Comparison of ENCODE assay signal across 1 cellular context in the genomic region with DNA sequence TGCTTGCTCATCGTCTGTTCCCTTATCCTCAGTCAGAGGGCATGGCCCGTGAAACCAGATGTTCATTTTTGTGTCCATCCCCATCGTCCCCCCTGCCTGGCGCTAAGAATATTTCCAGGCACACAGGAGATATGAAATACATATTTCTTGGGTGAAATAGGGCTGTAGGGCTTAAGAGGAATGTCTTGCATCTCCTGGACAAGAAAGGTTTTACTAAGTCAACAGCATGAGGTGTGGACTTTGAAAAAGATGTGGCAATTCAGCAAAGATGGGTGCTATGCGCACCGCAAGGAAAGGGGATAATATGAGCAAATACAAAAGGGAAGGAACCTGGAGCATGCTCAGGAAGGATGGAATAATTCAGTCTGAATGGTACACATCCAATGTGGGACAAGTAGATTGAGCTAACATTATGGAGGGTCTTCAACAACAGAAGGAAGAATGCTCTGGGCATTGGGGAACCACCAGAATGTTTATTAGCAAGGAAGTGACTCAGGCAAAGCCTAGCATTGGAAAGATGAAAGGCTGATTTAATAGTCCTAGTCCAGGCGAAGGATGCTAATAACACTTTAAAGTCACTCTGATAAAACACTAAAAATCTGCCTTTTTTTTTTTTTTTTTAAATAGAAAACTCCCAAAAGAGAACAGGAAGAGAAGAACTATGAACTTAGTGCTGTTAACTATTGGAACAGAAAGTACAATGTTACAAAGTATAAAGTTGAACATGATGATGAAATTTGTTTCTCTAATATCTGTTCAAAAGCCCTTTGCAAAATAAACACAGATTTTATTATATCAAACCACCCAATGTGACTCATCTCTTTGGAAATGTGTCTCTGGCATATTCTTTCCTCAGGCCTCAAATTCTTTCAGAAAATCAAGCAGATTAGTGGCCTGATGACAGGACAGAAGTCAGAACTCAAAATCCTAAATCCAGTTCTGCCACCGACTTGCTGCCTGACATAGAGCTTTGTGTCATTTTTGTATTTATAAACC.
A peak's percentile ranks its signal among the peaks of the same experiment; 100 is the strongest.
TF ChIP-seq lines count a peak whose summit lies in the region.

No MANE protein-coding gene starts in this region.

TF ChIP-seq in liver, 16 proteins besides CTCF, POLR2A, EP300 and RAD21 (continued from another document):
- TF ChIP-seq, protein P1, sequence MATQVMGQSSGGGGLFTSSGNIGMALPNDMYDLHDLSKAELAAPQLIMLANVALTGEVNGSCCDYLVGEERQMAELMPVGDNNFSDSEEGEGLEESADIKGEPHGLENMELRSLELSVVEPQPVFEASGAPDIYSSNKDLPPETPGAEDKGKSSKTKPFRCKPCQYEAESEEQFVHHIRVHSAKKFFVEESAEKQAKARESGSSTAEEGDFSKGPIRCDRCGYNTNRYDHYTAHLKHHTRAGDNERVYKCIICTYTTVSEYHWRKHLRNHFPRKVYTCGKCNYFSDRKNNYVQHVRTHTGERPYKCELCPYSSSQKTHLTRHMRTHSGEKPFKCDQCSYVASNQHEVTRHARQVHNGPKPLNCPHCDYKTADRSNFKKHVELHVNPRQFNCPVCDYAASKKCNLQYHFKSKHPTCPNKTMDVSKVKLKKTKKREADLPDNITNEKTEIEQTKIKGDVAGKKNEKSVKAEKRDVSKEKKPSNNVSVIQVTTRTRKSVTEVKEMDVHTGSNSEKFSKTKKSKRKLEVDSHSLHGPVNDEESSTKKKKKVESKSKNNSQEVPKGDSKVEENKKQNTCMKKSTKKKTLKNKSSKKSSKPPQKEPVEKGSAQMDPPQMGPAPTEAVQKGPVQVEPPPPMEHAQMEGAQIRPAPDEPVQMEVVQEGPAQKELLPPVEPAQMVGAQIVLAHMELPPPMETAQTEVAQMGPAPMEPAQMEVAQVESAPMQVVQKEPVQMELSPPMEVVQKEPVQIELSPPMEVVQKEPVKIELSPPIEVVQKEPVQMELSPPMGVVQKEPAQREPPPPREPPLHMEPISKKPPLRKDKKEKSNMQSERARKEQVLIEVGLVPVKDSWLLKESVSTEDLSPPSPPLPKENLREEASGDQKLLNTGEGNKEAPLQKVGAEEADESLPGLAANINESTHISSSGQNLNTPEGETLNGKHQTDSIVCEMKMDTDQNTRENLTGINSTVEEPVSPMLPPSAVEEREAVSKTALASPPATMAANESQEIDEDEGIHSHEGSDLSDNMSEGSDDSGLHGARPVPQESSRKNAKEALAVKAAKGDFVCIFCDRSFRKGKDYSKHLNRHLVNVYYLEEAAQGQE (IDR thresholded peaks at IDR 0.05) = no peak
- TF ChIP-seq, protein P2, sequence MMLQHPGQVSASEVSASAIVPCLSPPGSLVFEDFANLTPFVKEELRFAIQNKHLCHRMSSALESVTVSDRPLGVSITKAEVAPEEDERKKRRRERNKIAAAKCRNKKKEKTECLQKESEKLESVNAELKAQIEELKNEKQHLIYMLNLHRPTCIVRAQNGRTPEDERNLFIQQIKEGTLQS (IDR thresholded peaks at IDR 0.05) = peak; percentile 77
- TF ChIP-seq JUND (IDR thresholded peaks at IDR 0.05) (peak; percentile 75 to 79), YY1 (IDR thresholded peaks at IDR 0.05) (peak; percentile 11), RXRA (IDR thresholded peaks at IDR 0.05) (peak; percentile 42 to 59), GABPA (IDR thresholded peaks at IDR 0.05 in 1 of 2, conservative IDR thresholded peaks at IDR 0.05 in 1 of 2) (no peak)
- TF ChIP-seq, protein P3, sequence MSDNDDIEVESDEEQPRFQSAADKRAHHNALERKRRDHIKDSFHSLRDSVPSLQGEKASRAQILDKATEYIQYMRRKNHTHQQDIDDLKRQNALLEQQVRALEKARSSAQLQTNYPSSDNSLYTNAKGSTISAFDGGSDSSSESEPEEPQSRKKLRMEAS (IDR thresholded peaks at IDR 0.05) = no peak
- TF ChIP-seq, protein P4, sequence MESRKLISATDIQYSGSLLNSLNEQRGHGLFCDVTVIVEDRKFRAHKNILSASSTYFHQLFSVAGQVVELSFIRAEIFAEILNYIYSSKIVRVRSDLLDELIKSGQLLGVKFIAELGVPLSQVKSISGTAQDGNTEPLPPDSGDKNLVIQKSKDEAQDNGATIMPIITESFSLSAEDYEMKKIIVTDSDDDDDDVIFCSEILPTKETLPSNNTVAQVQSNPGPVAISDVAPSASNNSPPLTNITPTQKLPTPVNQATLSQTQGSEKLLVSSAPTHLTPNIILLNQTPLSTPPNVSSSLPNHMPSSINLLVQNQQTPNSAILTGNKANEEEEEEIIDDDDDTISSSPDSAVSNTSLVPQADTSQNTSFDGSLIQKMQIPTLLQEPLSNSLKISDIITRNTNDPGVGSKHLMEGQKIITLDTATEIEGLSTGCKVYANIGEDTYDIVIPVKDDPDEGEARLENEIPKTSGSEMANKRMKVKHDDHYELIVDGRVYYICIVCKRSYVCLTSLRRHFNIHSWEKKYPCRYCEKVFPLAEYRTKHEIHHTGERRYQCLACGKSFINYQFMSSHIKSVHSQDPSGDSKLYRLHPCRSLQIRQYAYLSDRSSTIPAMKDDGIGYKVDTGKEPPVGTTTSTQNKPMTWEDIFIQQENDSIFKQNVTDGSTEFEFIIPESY (IDR thresholded peaks at IDR 0.05) = no peak
